12 cellular contexts compared by ENCODE assay signal in the genomic region with DNA sequence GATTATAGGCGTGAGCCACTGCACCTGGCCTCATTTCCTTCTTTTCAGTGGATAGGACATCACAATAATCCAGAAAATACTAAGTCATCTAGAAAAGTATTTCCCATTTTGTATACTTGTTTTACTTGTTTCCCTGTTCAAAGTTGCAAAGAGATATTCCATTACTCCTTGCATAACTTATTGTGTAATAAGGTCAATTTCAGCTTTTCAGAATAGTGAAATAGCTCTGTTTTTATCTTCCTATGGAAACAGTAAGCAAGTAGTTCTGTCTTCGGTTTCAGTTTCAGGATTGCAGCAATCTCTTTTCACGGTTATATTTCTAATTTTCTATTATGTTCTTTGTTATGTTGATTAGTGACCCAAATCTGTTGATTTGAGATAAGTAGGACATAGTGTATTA. TPM values are rescaled to one million over a fixed set of nuclear protein-coding genes. Genes with fewer than 3 reads are reported as not detected.
DNase-seq lines count a peak whose midpoint lies in the region; ATAC-seq and TF ChIP-seq lines count a peak whose summit lies in the region.
"Had no signal": no experiment of that assay in that cellular context is flagged by ENCODE, and none has a peak within 500 bp of the region (broad histone marks: within the 10 kb centered on the region; RNA-seq: fewer than 3 reads in every experiment).

No MANE protein-coding gene starts in this region.

- H3K27me3 ChIP-seq in neutrophil (no peaks in the 10 kb centered on the region), esophagus muscularis mucosa (peaks cover 0 to 25% (median 0%) of the 10 kb centered on the region in 4 donors), A673 (replicated peaks; ENCODE audit: insufficient read depth, low read depth, low read length, poor library complexity) (peaks cover 7% of the 10 kb centered on the region)
- H3K27me3 ChIP-seq: adrenal gland had no signal

- H3K9me3 Mint-ChIP-seq in activated T-helper 17 cell treated with anti-CD3 and anti-CD28 coated beads, Interleukin-2, amount 50 U/mL, for 72 hours: no peaks in the 10 kb centered on the region

- no TSS peak for BruUV-seq in A673 (replicated peaks; lab: Mats Ljungman, UMichigan)

- TF ChIP-seq POLR2A in erythroblast (IDR thresholded peaks at IDR 0.05; ENCODE audit: low read length) (no peak), esophagus muscularis mucosa (IDR thresholded peaks at IDR 0.05; ENCODE audit: low read depth) (no peak)

- WGBS in esophagus muscularis mucosa: 82% methylated on average over 3 of the region's 3 CpGs

- peak overlapping the region; percentile 70 for H3K27ac Mint-ChIP-seq in activated T-helper 17 cell treated with anti-CD3 and anti-CD28 coated beads, Interleukin-2, amount 50 U/mL, for 72 hours

- peak overlapping the region; percentile 96 for H3K27ac ChIP-seq in neutrophil
- H3K27ac ChIP-seq in esophagus muscularis mucosa (replicated peaks in 1 of 4): no peak overlapping the region
- H3K27ac ChIP-seq in A673 (ENCODE audit: low read depth, low read length, poor library complexity, severe bottlenecking): no peak overlapping the region
- H3K27ac ChIP-seq: epithelial cell of prostate, PC-9, VCaP had no signal

- H3K4me1 Mint-ChIP-seq in activated T-helper 17 cell treated with anti-CD3 and anti-CD28 coated beads, Interleukin-2, amount 50 U/mL, for 72 hours: peaks cover 49% of the 10 kb centered on the region

- H3K36me3 ChIP-seq in neutrophil (peaks cover 55% of the 10 kb centered on the region), esophagus muscularis mucosa (no peaks in the 10 kb centered on the region), A673 (ENCODE audit: insufficient read depth, low read length, poor library complexity, severe bottlenecking) (no peaks in the 10 kb centered on the region)
- H3K36me3 ChIP-seq: adrenal gland had no signal

- H3K4me3 ChIP-seq in neutrophil (ENCODE audit: low read depth in 1 of 2, low read length in 1 of 2) (peak overlapping the region; percentile 25 to 26), esophagus muscularis mucosa (no peak overlapping the region), A673 (ENCODE audit: low read depth, low read length, poor library complexity, severe bottlenecking) (no peak overlapping the region)
- H3K4me3 ChIP-seq: PC-9 had no signal

- no peaks in the 10 kb centered on the region for H3K9me3 ChIP-seq in neutrophil
- no peaks in the 10 kb centered on the region for H3K9me3 ChIP-seq in esophagus muscularis mucosa
- H3K9me3 ChIP-seq in A673 (ENCODE audit: low read depth, low read length, poor library complexity, severe bottlenecking): no peaks in the 10 kb centered on the region
- H3K9me3 ChIP-seq: adrenal gland had no signal

- CTCF ChIA-PET in A673 (lab: Charles Lee): no interaction called here

- TF ChIP-seq CTCF in neutrophil (IDR thresholded peaks at IDR 0.05): no peak
- no peak for TF ChIP-seq CTCF in esophagus muscularis mucosa (IDR thresholded peaks at IDR 0.05)
- no peak for TF ChIP-seq CTCF in A673 (conservative IDR thresholded peaks at IDR 0.05; ENCODE audit: low read depth, low read length)

- intact Hi-C loops in esophagus muscularis mucosa (cut with DNase I) (no loop called here), A673 (cut with micrococcal nuclease; ENCODE audit: unreplicated experiment) (no loop called here)

- H3K36me3 Mint-ChIP-seq in activated T-helper 17 cell treated with anti-CD3 and anti-CD28 coated beads, Interleukin-2, amount 50 U/mL, for 72 hours (ENCODE audit: low read depth): peaks cover 90% of the 10 kb centered on the region

- no peak for TF ChIP-seq EP300 in esophagus muscularis mucosa (IDR thresholded peaks at IDR 0.05)

- ATAC-seq in GM18867 (IDR thresholded peaks at IDR 0.05; ENCODE audit: unreplicated experiment) (peak; percentile 44), HG03175 (IDR thresholded peaks at IDR 0.05; ENCODE audit: unreplicated experiment) (peak; percentile 35)
- ATAC-seq in activated T-helper 17 cell treated with anti-CD3 and anti-CD28 coated beads, Interleukin-2, amount 50 U/mL, for 72 hours (replicated peaks): peak; percentile 11

- H3K27me3 Mint-ChIP-seq in activated T-helper 17 cell treated with anti-CD3 and anti-CD28 coated beads, Interleukin-2, amount 50 U/mL, for 72 hours: no peaks in the 10 kb centered on the region

- H3K4me1 ChIP-seq in neutrophil (ENCODE audit: control insufficient read depth in 1 of 2, insufficient read depth in 1 of 2, low read depth in 1 of 2, low read length in 1 of 2) (peaks cover 98 to 99% of the 10 kb centered on the region in 2 experiments), esophagus muscularis mucosa (peaks cover 18 to 31% (median 23%) of the 10 kb centered on the region in 4 donors), A673 (ENCODE audit: insufficient read depth, low read length, poor library complexity, severe bottlenecking) (peaks cover 9% of the 10 kb centered on the region)

- peak overlapping the region; percentile 97 for H3K4me3 Mint-ChIP-seq in activated T-helper 17 cell treated with anti-CD3 and anti-CD28 coated beads, Interleukin-2, amount 50 U/mL, for 72 hours

- no peak for DNase-seq in erythroblast (lab: John Stamatoyannopoulos, UW)
- no peak for DNase-seq in esophagus muscularis mucosa (ENCODE audit: extremely low spot score)
- no peak for DNase-seq in A673 (ENCODE audit: low spot score)
- DNase-seq: adrenal gland, NCI-H1105 had no signal

- POLR2A ChIA-PET in A673 (lab: Charles Lee; ENCODE audit: low non-redundant PET): interaction anchor here (0.6 to 0.9 kb wide), 3 partner anchors 34 to 1579 kb away, joined by 3 to 4 read pairs (median 3); partner anchors contain the start of gene PLAGL1

RNA-seq across cellular contexts. Expression of gene STX11, which starts 6.0 kb away (rescaled TPM):
- total RNA-seq in activated T-helper 17 cell treated with anti-CD3 and anti-CD28 coated beads, Interleukin-2, amount 50 U/mL, for 72 hours: 10 to 100 TPM; 22.3 to 25.9 TPM
- total RNA-seq in esophagus muscularis mucosa (10 to 100 TPM in 1 of 4 donors, 1 to 10 TPM in 3; 3.3 to 14.1 (median 7.1) TPM), A673 (2021) (0.20 and 0.30 TPM in 2 replicates)

Comparison
In these comparisons a context has a peak if more than half of its experiments do, and no peak if none do; other contexts are left out.
1. H3K4me3 ChIP-seq: peak in neutrophil (2 of 2); none in esophagus muscularis mucosa (0 of 4) and A673 (single experiment).
2. Peak in every context shown above with its lines, with median percentiles within 50 percentile points of each other: ATAC-seq.